8 cellular contexts compared by ENCODE assay signal in the genomic region with DNA sequence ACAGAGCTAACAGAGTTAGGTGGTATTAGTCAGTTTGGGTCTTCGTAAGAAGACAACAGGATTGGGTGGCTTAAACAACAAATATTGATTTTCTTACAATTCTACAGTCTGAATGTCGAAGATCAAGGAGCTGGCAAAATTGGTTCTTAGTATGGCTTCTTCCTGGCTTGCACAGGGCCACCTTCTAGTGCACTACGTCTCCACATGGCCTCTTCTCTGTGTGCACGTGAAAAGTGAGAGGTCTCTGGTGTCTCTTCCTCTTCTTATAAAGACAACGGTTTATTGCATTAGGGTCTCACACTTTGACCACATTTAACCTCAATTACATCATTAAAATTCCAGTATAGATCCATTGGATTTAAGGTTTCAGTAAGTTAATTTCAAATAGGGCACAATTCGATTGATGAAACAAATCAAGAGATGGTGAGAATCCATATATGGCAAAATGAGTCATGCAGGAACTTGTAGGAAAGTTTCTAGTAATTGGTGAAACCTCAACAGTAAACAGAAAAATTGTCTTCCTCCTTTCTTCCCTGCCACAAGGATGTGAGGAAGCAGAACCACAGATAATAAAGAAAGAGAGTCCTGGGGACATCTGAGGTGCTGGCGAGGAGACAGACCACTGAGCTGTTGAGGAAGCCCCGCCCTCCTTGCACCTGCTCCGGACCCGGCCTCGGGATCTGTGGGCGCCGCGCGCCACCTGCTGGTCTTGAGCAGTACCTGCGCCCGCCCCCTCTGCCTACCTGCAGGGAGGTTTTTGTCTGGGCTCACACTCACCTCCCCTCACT.
A peak's percentile ranks its signal among the peaks of the same experiment; 100 is the strongest.
DNase-seq lines count a peak whose midpoint lies in the region; ATAC-seq and TF ChIP-seq lines count a peak whose summit lies in the region.

No MANE protein-coding gene starts in this region.

- TF ChIP-seq CTCF in heart right ventricle (IDR thresholded peaks at IDR 0.05), result peak in 8 of 9 donors; percentile 16 to 66 (median 47)
- TF ChIP-seq CTCF in coronary artery (IDR thresholded peaks at IDR 0.05), result no peak

- WGBS in heart right ventricle, 2 donors, result 30 to 32% methylated on average over 17 of the region's 17 CpGs

- H3K27ac ChIP-seq in heart right ventricle, result no peak overlapping the region
- no peak overlapping the region for H3K27ac ChIP-seq in coronary artery

- H3K27me3 ChIP-seq in heart right ventricle, result peaks cover 0 to 47% (median 15%) of the 10 kb centered on the region in 7 donors

- intact Hi-C loops in heart right ventricle (cut with DNase I), result no loop called here

- peaks cover 0 to 5% (median 0%) of the 10 kb centered on the region in 9 donors for H3K4me1 ChIP-seq in heart right ventricle

- no peaks in the 10 kb centered on the region for H3K36me3 ChIP-seq in heart right ventricle

- peak; percentile 49 for ATAC-seq in HG02678 (IDR thresholded peaks at IDR 0.05; ENCODE audit: unreplicated experiment)
- ATAC-seq in heart right ventricle, result no peak

- H3K4me3 ChIP-seq in heart right ventricle (no peak overlapping the region), coronary artery (no peak overlapping the region)

- no peaks in the 10 kb centered on the region for H3K9me3 ChIP-seq in heart right ventricle

- peak; percentile 6 for DNase-seq in GM03348 (ENCODE audit: low spot score)
- peak; percentile 60 for DNase-seq in NCI-H526 treated with DMSO at 0.1 percent for 48 hours (lab: John Stamatoyannopoulos, UW)
- peak; percentile 21 for DNase-seq in activated CD8-positive, alpha-beta memory T cell treated with anti-CD3 and anti-CD28 coated beads, Interleukin-2, amount 50 U/mL, for 24 hours (ENCODE audit: extremely low read depth)
- DNase-seq in heart right ventricle, result peak in 1 of 2 donors; percentile 23
- peak; percentile 34 to 70 (median 58) for DNase-seq in stimulated activated CD4-positive, alpha-beta T cell treated with anti-CD3 and anti-CD28 coated beads, TNF-alpha, amount 100 ng/mL, for 1 hour (ENCODE audit: low read depth in 3 of 3, low spot score in 1 of 3)
- no peak for DNase-seq in coronary artery (ENCODE audit: low spot score)
- no peak for DNase-seq in retina

Comparison
In these comparisons a context has a peak if more than half of its experiments do, and no peak if none do; other contexts are left out.
1. DNase-seq: peak in GM03348 (single experiment), NCI-H526 treated with DMSO at 0.1 percent for 48 hours (single experiment), activated CD8-positive, alpha-beta memory T cell treated with anti-CD3 and anti-CD28 coated beads, Interleukin-2, amount 50 U/mL, for 24 hours (single experiment) and stimulated activated CD4-positive, alpha-beta T cell treated with anti-CD3 and anti-CD28 coated beads, TNF-alpha, amount 100 ng/mL, for 1 hour (3 of 3); none in coronary artery (single experiment) and retina (single experiment).